ENCODE assay signal across 8 cellular contexts in genomic region chr1:234602334-234603220, GRCh38. TPM values are rescaled to one million over a fixed set of nuclear protein-coding genes. Genes with fewer than 3 reads are reported as not detected.
DNase-seq lines count a peak whose midpoint lies in the region; ATAC-seq and TF ChIP-seq lines count a peak whose summit lies in the region.

No MANE protein-coding gene starts in this region.

- no peaks in the 10 kb centered on the region for H3K9me3 Mint-ChIP-seq in CD8-positive, alpha-beta T cell
- no peaks in the 10 kb centered on the region for H3K9me3 Mint-ChIP-seq in immature natural killer cell

- H3K27ac ChIP-seq in CD8-positive, alpha-beta T cell (ENCODE audit: low read depth, low read length), result no peak overlapping the region
- H3K27ac ChIP-seq in HL-60 (replicated peaks) (peak overlapping the region; percentile 99), angular gyrus (ENCODE audit: low read depth, low read length) (peak overlapping the region; percentile 79)

- H3K27ac Mint-ChIP-seq in CD8-positive, alpha-beta T cell, result peak overlapping the region; percentile 67
- peak overlapping the region; percentile 84 to 98 (median 91) for H3K27ac Mint-ChIP-seq in immature natural killer cell

- H3K36me3 Mint-ChIP-seq in CD8-positive, alpha-beta T cell, result peaks cover 38% of the 10 kb centered on the region
- peaks cover 0 to 22% (median 16%) of the 10 kb centered on the region in 3 donors for H3K36me3 Mint-ChIP-seq in immature natural killer cell

- no peak for ATAC-seq in CD8-positive, alpha-beta T cell
- no peak for ATAC-seq in HG03442 (IDR thresholded peaks at IDR 0.05; ENCODE audit: unreplicated experiment)

- CTCF ChIA-PET in CD8-positive, alpha-beta T cell (lab: Charles Lee), result interaction anchor here (3.8 to 12.2 kb wide), 2 partner anchors 9 to 482 kb away, joined by 14 to 114 read pairs; no protein-coding TSS in a partner anchor

- no peak overlapping the region for H3K4me3 ChIP-seq in CD8-positive, alpha-beta T cell (ENCODE audit: low read depth, low read length)
- H3K4me3 ChIP-seq in HL-60 (replicated peaks; ENCODE audit: insufficient read depth, low read length), result peak overlapping the region; percentile 56
- H3K4me3 ChIP-seq in skeletal muscle satellite cell (ENCODE audit: low read length), result peak overlapping the region; percentile 77

- no peaks in the 10 kb centered on the region for H3K27me3 ChIP-seq in CD8-positive, alpha-beta T cell (ENCODE audit: insufficient read depth, low read length)
- H3K27me3 ChIP-seq in HL-60 (ENCODE audit: insufficient read depth, poor library complexity, severe bottlenecking), result no peaks in the 10 kb centered on the region
- H3K27me3 ChIP-seq in skeletal muscle satellite cell (ENCODE audit: control insufficient read depth, insufficient read depth, low read length), result no peaks in the 10 kb centered on the region

- no peak for TF ChIP-seq CTCF in CD8-positive, alpha-beta T cell (IDR thresholded peaks at IDR 0.05)
- TF ChIP-seq CTCF in HL-60 (IDR thresholded peaks at IDR 0.05; ENCODE audit: insufficient read depth, low read length), result no peak

- peak overlapping the region; percentile 66 for H3K4me3 Mint-ChIP-seq in CD8-positive, alpha-beta T cell
- H3K4me3 Mint-ChIP-seq in immature natural killer cell, result peak overlapping the region; percentile 24 to 65 (median 38)

- H3K4me1 ChIP-seq in CD8-positive, alpha-beta T cell (ENCODE audit: insufficient read depth, low read length), result peaks cover 73% of the 10 kb centered on the region
- peaks cover 57% of the 10 kb centered on the region for H3K4me1 ChIP-seq in skeletal muscle satellite cell (ENCODE audit: control insufficient read depth, insufficient read depth, low read length)

- peak overlapping the region; percentile 97 for H3K4me2 ChIP-seq in skeletal muscle satellite cell (ENCODE audit: low read length)

- intact Hi-C loops in CD8-positive, alpha-beta T cell (cut with DNase I, micrococcal nuclease), result loop anchor here (5.0 to 10.0 kb wide), 3 partner anchors 230 to 525 kb away; partner anchors contain the start of genes COA6 (in 1 of the 2) and TOMM20 (in 1 of the 2)

- no peaks in the 10 kb centered on the region for H3K27me3 Mint-ChIP-seq in CD8-positive, alpha-beta T cell (ENCODE audit: low read depth)
- peaks cover 14 to 26% (median 20%) of the 10 kb centered on the region in 3 donors for H3K27me3 Mint-ChIP-seq in immature natural killer cell (ENCODE audit: low read depth in 3 of 3)

- POLR2A ChIA-PET in CD8-positive, alpha-beta T cell (lab: Charles Lee), result interaction anchor here (1.2 to 7.8 kb wide), 3 partner anchors 8 to 409 kb away, joined by 3 to 129 read pairs (median 8); partner anchors contain the start of genes IRF2BP2 and TARBP1

- peaks cover 13% of the 10 kb centered on the region for H3K36me3 ChIP-seq in CD8-positive, alpha-beta T cell (ENCODE audit: insufficient read depth, low read length)
- peaks cover 47% of the 10 kb centered on the region for H3K36me3 ChIP-seq in skeletal muscle satellite cell (ENCODE audit: insufficient read depth, low read length)

- DNase-seq in CD8-positive, alpha-beta T cell, result no peak
- DNase-seq in HL-60 (ENCODE audit: low read depth in 1 of 2, low spot score in 1 of 2), result peak; percentile 83 to 86
- peak; percentile 67 to 90 for DNase-seq in NOMO-1 (lab: John Stamatoyannopoulos, UW; ENCODE audit: unreplicated experiment in 2 of 2)
- DNase-seq in immature natural killer cell, result no peak
- DNase-seq in cortex of kidney (lab: John Stamatoyannopoulos, UW), result no peak

- H3K4me1 Mint-ChIP-seq in CD8-positive, alpha-beta T cell (ENCODE audit: low read depth), result peaks cover 72% of the 10 kb centered on the region
- peaks cover 79 to 88% of the 10 kb centered on the region in 2 donors for H3K4me1 Mint-ChIP-seq in immature natural killer cell

- peak overlapping the region; percentile 97 for H3K9ac ChIP-seq in skeletal muscle satellite cell (ENCODE audit: low read depth, low read length)

- no peaks in the 10 kb centered on the region for H3K9me3 ChIP-seq in CD8-positive, alpha-beta T cell (ENCODE audit: low read length)
- no peaks in the 10 kb centered on the region for H3K9me3 ChIP-seq in skeletal muscle satellite cell (replicated peaks; ENCODE audit: low read length)

RNA-seq across cellular contexts. Expression of gene IRF2BP2, which starts 7.4 kb away (rescaled TPM):
- total RNA-seq in CD8-positive, alpha-beta T cell, result 100 to 1,000 TPM; 707 to 714 TPM
- polyA plus RNA-seq in immature natural killer cell, result 10 to 100 TPM; 19.1 to 28.2 (median 26.4) TPM
- total RNA-seq in skeletal muscle satellite cell (2012; rRNA removed), result 61.6 and 73.8 TPM in 2 replicates

Comparison
In these comparisons a context has a peak if more than half of its experiments do, and no peak if none do; other contexts are left out.
1. DNase-seq: peak in HL-60 (2 of 2) and NOMO-1 (2 of 2); none in CD8-positive, alpha-beta T cell (0 of 7), immature natural killer cell (0 of 3) and cortex of kidney (single experiment).